ENCODE assay signal across 1 cellular context in the genomic region with DNA sequence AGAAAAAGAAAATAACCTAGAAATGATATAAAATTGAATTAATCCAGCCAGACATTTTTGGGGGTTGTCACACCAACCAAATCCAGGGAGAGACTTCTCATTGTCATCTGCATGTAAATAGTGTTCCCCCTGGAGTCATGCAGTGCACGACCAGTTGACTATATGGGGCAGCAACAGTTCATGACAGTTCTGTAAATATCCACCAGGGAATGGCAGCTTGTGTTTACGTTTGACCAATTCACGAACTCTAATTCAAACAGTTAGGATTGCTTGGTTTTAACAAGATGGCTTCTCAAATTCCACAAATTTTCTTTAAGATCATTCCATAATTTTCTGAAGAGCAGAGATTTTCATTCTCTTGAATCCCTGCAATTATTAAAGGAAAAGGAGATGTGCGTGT.
TF ChIP-seq lines count a peak whose summit lies in the region.

No MANE protein-coding gene starts in this region.

TF ChIP-seq in GM23338, 12 proteins besides CTCF, POLR2A, EP300 and RAD21 (continued from another document):
- TF ChIP-seq, protein P1, sequence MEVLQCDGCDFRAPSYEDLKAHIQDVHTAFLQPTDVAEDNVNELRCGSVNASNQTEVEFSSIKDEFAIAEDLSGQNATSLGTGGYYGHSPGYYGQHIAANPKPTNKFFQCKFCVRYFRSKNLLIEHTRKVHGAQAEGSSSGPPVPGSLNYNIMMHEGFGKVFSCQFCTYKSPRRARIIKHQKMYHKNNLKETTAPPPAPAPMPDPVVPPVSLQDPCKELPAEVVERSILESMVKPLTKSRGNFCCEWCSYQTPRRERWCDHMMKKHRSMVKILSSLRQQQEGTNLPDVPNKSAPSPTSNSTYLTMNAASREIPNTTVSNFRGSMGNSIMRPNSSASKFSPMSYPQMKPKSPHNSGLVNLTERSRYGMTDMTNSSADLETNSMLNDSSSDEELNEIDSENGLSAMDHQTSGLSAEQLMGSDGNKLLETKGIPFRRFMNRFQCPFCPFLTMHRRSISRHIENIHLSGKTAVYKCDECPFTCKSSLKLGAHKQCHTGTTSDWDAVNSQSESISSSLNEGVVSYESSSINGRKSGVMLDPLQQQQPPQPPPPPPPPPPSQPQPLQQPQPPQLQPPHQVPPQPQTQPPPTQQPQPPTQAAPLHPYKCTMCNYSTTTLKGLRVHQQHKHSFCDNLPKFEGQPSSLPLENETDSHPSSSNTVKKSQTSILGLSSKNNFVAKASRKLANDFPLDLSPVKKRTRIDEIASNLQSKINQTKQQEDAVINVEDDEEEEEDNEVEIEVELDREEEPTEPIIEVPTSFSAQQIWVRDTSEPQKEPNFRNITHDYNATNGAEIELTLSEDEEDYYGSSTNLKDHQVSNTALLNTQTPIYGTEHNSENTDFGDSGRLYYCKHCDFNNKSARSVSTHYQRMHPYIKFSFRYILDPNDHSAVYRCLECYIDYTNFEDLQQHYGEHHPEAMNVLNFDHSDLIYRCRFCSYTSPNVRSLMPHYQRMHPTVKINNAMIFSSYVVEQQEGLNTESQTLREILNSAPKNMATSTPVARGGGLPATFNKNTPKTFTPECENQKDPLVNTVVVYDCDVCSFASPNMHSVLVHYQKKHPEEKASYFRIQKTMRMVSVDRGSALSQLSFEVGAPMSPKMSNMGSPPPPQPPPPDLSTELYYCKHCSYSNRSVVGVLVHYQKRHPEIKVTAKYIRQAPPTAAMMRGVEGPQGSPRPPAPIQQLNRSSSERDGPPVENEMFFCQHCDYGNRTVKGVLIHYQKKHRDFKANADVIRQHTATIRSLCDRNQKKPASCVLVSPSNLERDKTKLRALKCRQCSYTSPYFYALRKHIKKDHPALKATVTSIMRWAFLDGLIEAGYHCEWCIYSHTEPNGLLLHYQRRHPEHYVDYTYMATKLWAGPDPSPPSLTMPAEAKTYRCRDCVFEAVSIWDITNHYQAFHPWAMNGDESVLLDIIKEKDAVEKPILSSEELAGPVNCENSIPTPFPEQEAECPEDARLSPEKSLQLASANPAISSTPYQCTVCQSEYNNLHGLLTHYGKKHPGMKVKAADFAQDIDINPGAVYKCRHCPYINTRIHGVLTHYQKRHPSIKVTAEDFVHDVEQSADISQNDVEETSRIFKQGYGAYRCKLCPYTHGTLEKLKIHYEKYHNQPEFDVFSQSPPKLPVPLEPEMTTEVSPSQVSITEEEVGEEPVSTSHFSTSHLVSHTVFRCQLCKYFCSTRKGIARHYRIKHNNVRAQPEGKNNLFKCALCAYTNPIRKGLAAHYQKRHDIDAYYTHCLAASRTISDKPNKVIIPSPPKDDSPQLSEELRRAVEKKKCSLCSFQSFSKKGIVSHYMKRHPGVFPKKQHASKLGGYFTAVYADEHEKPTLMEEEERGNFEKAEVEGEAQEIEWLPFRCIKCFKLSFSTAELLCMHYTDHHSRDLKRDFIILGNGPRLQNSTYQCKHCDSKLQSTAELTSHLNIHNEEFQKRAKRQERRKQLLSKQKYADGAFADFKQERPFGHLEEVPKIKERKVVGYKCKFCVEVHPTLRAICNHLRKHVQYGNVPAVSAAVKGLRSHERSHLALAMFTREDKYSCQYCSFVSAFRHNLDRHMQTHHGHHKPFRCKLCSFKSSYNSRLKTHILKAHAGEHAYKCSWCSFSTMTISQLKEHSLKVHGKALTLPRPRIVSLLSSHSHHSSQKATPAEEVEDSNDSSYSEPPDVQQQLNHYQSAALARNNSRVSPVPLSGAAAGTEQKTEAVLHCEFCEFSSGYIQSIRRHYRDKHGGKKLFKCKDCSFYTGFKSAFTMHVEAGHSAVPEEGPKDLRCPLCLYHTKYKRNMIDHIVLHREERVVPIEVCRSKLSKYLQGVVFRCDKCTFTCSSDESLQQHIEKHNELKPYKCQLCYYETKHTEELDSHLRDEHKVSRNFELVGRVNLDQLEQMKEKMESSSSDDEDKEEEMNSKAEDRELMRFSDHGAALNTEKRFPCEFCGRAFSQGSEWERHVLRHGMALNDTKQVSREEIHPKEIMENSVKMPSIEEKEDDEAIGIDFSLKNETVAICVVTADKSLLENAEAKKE (CRISPR knock-in tag; IDR thresholded peaks at IDR 0.05), result no peak
